ENCODE assay signal across 13 cellular contexts in the genomic region with DNA sequence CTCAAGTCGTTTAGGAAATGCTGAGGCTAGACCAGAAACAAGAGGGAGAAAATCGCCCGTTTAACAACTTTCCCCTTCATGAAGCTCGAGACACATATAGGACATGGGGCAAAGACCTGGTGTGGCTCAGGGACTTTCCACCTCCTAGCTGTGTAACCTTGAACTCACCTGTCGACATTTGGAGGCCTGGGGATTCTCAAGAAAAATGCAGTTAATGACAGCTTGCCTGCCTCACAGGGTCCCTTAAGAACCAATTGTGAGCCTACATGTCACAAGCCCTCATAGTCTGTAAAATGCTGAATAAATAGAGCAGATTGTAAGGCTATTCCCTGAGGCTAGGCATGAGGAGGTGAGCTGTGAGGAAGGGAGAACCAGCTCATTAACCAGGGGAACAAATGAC. TPM values are rescaled to one million over a fixed set of nuclear protein-coding genes. Genes with fewer than 3 reads are reported as not detected.
A peak's percentile ranks its signal among the peaks of the same experiment; 100 is the strongest.
DNase-seq lines count a peak whose midpoint lies in the region; ATAC-seq, FAIRE-seq and TF ChIP-seq lines count a peak whose summit lies in the region.
"Had no signal": no experiment of that assay in that cellular context is flagged by ENCODE, and none has a peak within 500 bp of the region (broad histone marks: within the 10 kb centered on the region; RNA-seq: fewer than 3 reads in every experiment).

No MANE protein-coding gene starts in this region.

- FAIRE-seq in GM12892 (lab: Jason Lieb, UNC): peak; percentile 21
- FAIRE-seq: bronchial epithelial cell had no signal

- H3K27ac ChIP-seq in tibial artery: no peak overlapping the region
- H3K27ac ChIP-seq: SK-N-MC, WERI-Rb-1 had no signal

- TF ChIP-seq CTCF in tibial artery (IDR thresholded peaks at IDR 0.05): no peak

- H3K27me3 ChIP-seq in tibial artery: no peaks in the 10 kb centered on the region

- H3K4me1 ChIP-seq in tibial artery: peaks cover 0 to 12% (median 6%) of the 10 kb centered on the region in 4 donors

- no peaks in the 10 kb centered on the region for H3K9me3 ChIP-seq in tibial artery

- ATAC-seq in GM19452 (IDR thresholded peaks at IDR 0.05; ENCODE audit: unreplicated experiment) (peak; percentile 48), HG03108 (IDR thresholded peaks at IDR 0.05; ENCODE audit: unreplicated experiment) (peak; percentile 34), HG03342 (IDR thresholded peaks at IDR 0.05; ENCODE audit: unreplicated experiment) (no peak), HG03439 (IDR thresholded peaks at IDR 0.05; ENCODE audit: unreplicated experiment) (no peak)

- no peak for TF ChIP-seq POLR2A in GM12892 (IDR thresholded peaks at IDR 0.05; ENCODE audit: low read depth, low read length)

- intact Hi-C loops in tibial artery (cut with DNase I; ENCODE audit: low total_unique reads): no loop called here

- DNase-seq in GM12892 (ENCODE audit: insufficient read length) (no peak), islet precursor cell (peak; percentile 69), tibial artery (no peak)
- no peak for DNase-seq in stimulated activated naive CD4-positive, alpha-beta T cell (lab: John Stamatoyannopoulos, UW)
- DNase-seq: activated naive CD4-positive, alpha-beta T cell treated with anti-CD3 and anti-CD28 coated beads, Interleukin-2, amount 10 ng/mL, durations not matched to agents 7 days and 5 days; NCI-H187 treated with DMSO at 0.1 percent for 48 hours had no signal

- no peaks in the 10 kb centered on the region for H3K36me3 ChIP-seq in tibial artery
- H3K36me3 ChIP-seq: WERI-Rb-1 had no signal

- H3K4me3 ChIP-seq in tibial artery: no peak overlapping the region
- H3K4me3 ChIP-seq: SK-N-MC had no signal

RNA-seq across cellular contexts. Expression of a gene that starts 35.1 kb away (rescaled TPM):
- polyA plus RNA-seq in GM12892 (2012; ENCODE audit: missing spikeins): 28.2 TPM

RNA-seq across cellular contexts. Expression of a gene that starts 35.3 kb away (rescaled TPM):
- polyA plus RNA-seq in GM12892 (2012; ENCODE audit: missing spikeins): 231 TPM

RNA-seq across cellular contexts. Expression of a gene that starts 53.8 kb away (rescaled TPM):
- not detected for polyA plus RNA-seq in GM12892 (2012; ENCODE audit: missing spikeins)

Comparison
In these comparisons a context has a peak if more than half of its experiments do, and no peak if none do; other contexts are left out.
1. ATAC-seq: peak in GM19452 (single experiment) and HG03108 (single experiment); none in HG03342 (single experiment) and HG03439 (single experiment).